In the genomic region with DNA sequence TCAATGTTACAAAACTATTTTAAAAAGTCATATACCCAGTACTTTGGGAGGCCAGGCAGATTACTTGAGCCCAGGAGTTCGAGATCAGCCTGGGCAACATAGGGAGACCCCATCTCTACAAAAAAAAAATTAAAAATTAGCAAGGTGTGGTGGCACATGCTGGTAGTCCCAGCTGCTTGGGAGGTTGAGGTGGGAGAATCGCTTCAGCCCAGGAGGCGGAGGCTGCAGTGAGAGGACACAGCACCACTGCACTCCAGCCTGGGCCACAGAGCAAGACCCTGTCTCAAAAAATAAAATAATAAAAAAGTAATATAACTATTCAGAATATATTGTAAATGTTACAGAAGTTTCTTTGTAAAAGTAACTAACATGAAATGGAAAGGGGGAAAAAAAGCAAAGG, we compare ENCODE assay signal across 27 cellular contexts. TPM values are rescaled to one million over a fixed set of nuclear protein-coding genes. Genes with fewer than 3 reads are reported as not detected.
DNase-seq lines count a peak whose midpoint lies in the region; ATAC-seq and TF ChIP-seq lines count a peak whose summit lies in the region.
"Had no signal": no experiment of that assay in that cellular context is flagged by ENCODE, and none has a peak within 500 bp of the region (broad histone marks: within the 10 kb centered on the region; RNA-seq: fewer than 3 reads in every experiment).

No MANE protein-coding gene starts in this region.

- no peak for DNase-seq in Calu3
- no peak for DNase-seq in T-helper 17 cell
- no peak for DNase-seq in naive B cell
- DNase-seq in brain microvascular endothelial cell: no peak
- DNase-seq in hypothalamus (lab: John Stamatoyannopoulos, UW): no peak
- no peak for DNase-seq in effector memory CD4-positive, alpha-beta T cell
- DNase-seq: activated CD4-positive, alpha-beta T cell treated with anti-CD3 and anti-CD28 coated beads, Interleukin-2, amount 50 U/mL, for 4 hours; activated CD8-positive, alpha-beta memory T cell treated with anti-CD3 and anti-CD28 coated beads, Interleukin-2, amount 50 U/mL, for 48 hours; activated effector memory CD4-positive, alpha-beta T cell treated with anti-CD3 and anti-CD28 coated beads, Interleukin-2, amount 50 U/mL, for 16 hours; cortex of kidney; DMS153; endodermal cell; esophagus squamous epithelium; GOT3; NCI-H146; NCI-H510A treated with DMSO at 0.1 percent for 48 hours; stimulated activated CD8-positive, alpha-beta memory T cell treated with anti-CD3 and anti-CD28 coated beads, Interleukin-4, amount 100 ng/mL, for 48 hours; WERI-Rb-1 had no signal

- intact Hi-C loops in Calu3 (cut with micrococcal nuclease; ENCODE audit: unreplicated experiment): loop anchor here (5.0 kb wide), 1 partner anchor 45 kb away; the partner anchor contains the start of gene MTERF4

- H4K20me1 ChIP-seq in BLaER1 treated with 17β-estradiol and CSF1 and Interleukin-3, amounts not matched to agents 10 nM and 100 nM: peaks cover 0 to 42% (median 21%) of the 10 kb centered on the region in 11 experiments; a peak in 15 of 22 replicates

- in situ Hi-C loops in brain microvascular endothelial cell (cut with HindIII; ENCODE audit: low pct_ligation_motif_present, low sequenced_read_pairs): no loop called here

- H3K4me1 ChIP-seq in BLaER1 treated with 17β-estradiol and CSF1 and Interleukin-3, amounts not matched to agents 10 nM and 100 nM: peaks cover 22 to 34% (median 29%) of the 10 kb centered on the region in 10 experiments
- peaks cover 17% of the 10 kb centered on the region for H3K4me1 ChIP-seq in effector memory CD4-positive, alpha-beta T cell (ENCODE audit: control insufficient read depth, insufficient read depth, low read length, poor library complexity, severe bottlenecking)

- no peak for TF ChIP-seq CTCF in Calu3 (IDR thresholded peaks at IDR 0.05; ENCODE audit: unreplicated experiment)
- no peak for TF ChIP-seq CTCF in brain microvascular endothelial cell (IDR thresholded peaks at IDR 0.05; ENCODE audit: low read depth, low read length, missing control alignments)

- H3K27me3 Mint-ChIP-seq in Calu3 (ENCODE audit: unreplicated experiment) (no peaks in the 10 kb centered on the region), T-helper 17 cell (no peaks in the 10 kb centered on the region), naive B cell (no peaks in the 10 kb centered on the region)

- ATAC-seq in T-helper 17 cell (no peak), naive B cell (ENCODE audit: low read depth in 2 of 2) (no peak), HG02852 (IDR thresholded peaks at IDR 0.05; ENCODE audit: unreplicated experiment) (no peak)
- ATAC-seq: gastroesophageal sphincter, K562, Panc1 had no signal

- H3K36me3 Mint-ChIP-seq in Calu3 (ENCODE audit: insufficient read depth, unreplicated experiment) (peaks cover 35% of the 10 kb centered on the region), T-helper 17 cell (ENCODE audit: low read depth) (peaks cover 6% of the 10 kb centered on the region), naive B cell (peaks cover 0 to 2% of the 10 kb centered on the region in 2 donors)

- CTCF ChIA-PET in Calu3 (lab: Charles Lee): no interaction called here

- H3K36me3 ChIP-seq in BLaER1 treated with 17β-estradiol and CSF1 and Interleukin-3, amounts not matched to agents 10 nM and 100 nM: peaks cover 0 to 21% (median 7%) of the 10 kb centered on the region in 11 experiments; a peak in 11 of 22 replicates
- no peaks in the 10 kb centered on the region for H3K36me3 ChIP-seq in brain microvascular endothelial cell (replicated peaks)
- H3K36me3 ChIP-seq in effector memory CD4-positive, alpha-beta T cell (ENCODE audit: control insufficient read depth, insufficient read depth, low read length): peaks cover 4% of the 10 kb centered on the region
- H3K36me3 ChIP-seq: tibial nerve had no signal

- H3K9me3 Mint-ChIP-seq in Calu3 (ENCODE audit: low read depth, unreplicated experiment) (no peaks in the 10 kb centered on the region), naive B cell (no peaks in the 10 kb centered on the region)
- H3K9me3 Mint-ChIP-seq: CD14-positive monocyte; endodermal cell; T-helper 2 cell treated with Interferon-gamma antibody and Interleukin-4, amounts not matched to agents 5 μg/mL and 100 μg/mL, for 36 hours had no signal

- no peaks in the 10 kb centered on the region for H3K27me3 ChIP-seq in BLaER1 treated with 17β-estradiol and CSF1 and Interleukin-3, amounts not matched to agents 10 nM and 100 nM
- H3K27me3 ChIP-seq in brain microvascular endothelial cell (replicated peaks): no peaks in the 10 kb centered on the region
- no peaks in the 10 kb centered on the region for H3K27me3 ChIP-seq in effector memory CD4-positive, alpha-beta T cell (replicated peaks; ENCODE audit: control insufficient read depth, insufficient read depth, low read length, poor library complexity, severe bottlenecking)
- H3K27me3 ChIP-seq: esophagus squamous epithelium, gastroesophageal sphincter, SJSA1, tibial nerve had no signal

- H3K4me1 Mint-ChIP-seq in Calu3 (ENCODE audit: low read depth, unreplicated experiment) (peaks cover 25% of the 10 kb centered on the region), T-helper 17 cell (peaks cover 37% of the 10 kb centered on the region), naive B cell (peaks cover 36 to 46% (median 36%) of the 10 kb centered on the region in 3 donors)

- H3K4me2 ChIP-seq in BLaER1 treated with 17β-estradiol and CSF1 and Interleukin-3, amounts not matched to agents 10 nM and 100 nM: peak overlapping the region in 6 of 11 experiments; percentile 93 to 100 (median 97); a peak in 6 of 22 replicates

- no peaks in the 10 kb centered on the region for H3K9me3 ChIP-seq in BLaER1 treated with 17β-estradiol and CSF1 and Interleukin-3, amounts not matched to agents 10 nM and 100 nM (replicated peaks in 1 of 11)
- no peaks in the 10 kb centered on the region for H3K9me3 ChIP-seq in T-helper 17 cell (ENCODE audit: control insufficient read depth, low read length, poor library complexity, severe bottlenecking)
- H3K9me3 ChIP-seq in effector memory CD4-positive, alpha-beta T cell (ENCODE audit: control insufficient read depth, low read length): no peaks in the 10 kb centered on the region
- H3K9me3 ChIP-seq: esophagus squamous epithelium, gastroesophageal sphincter, SJSA1, tibial nerve had no signal

- H3K27ac Mint-ChIP-seq in Calu3 (ENCODE audit: unreplicated experiment) (no peak overlapping the region), T-helper 17 cell (no peak overlapping the region), naive B cell (no peak overlapping the region)
- H3K27ac Mint-ChIP-seq: CD14-positive monocyte; endodermal cell; T-helper 2 cell treated with Interferon-gamma antibody and Interleukin-4, amounts not matched to agents 5 μg/mL and 100 μg/mL, for 36 hours had no signal

- H3K4me3 Mint-ChIP-seq in Calu3 (ENCODE audit: low read depth, unreplicated experiment) (peak overlapping the region; percentile 86), T-helper 17 cell (peak overlapping the region; percentile 97), naive B cell (peak overlapping the region in 6 of 8 donors; percentile 15 to 99 (median 38))
- H3K4me3 Mint-ChIP-seq: CD14-positive monocyte had no signal

- H3K27ac ChIP-seq in BLaER1 treated with 17β-estradiol and CSF1 and Interleukin-3, amounts not matched to agents 10 nM and 100 nM: no peak overlapping the region
- no peak overlapping the region for H3K27ac ChIP-seq in brain microvascular endothelial cell
- H3K27ac ChIP-seq in effector memory CD4-positive, alpha-beta T cell (ENCODE audit: insufficient read depth, low read length, poor library complexity, severe bottlenecking): no peak overlapping the region
- H3K27ac ChIP-seq: esophagus squamous epithelium, gastroesophageal sphincter, SJSA1, tibial nerve, WERI-Rb-1 had no signal

- BruUV-seq in Calu3 (replicated peaks; lab: Mats Ljungman, UMichigan): no TSS peak

- H3K9ac ChIP-seq in BLaER1 treated with 17β-estradiol and CSF1 and Interleukin-3, amounts not matched to agents 10 nM and 100 nM: no peak overlapping the region; a peak in 1 of 22 replicates

- no peak overlapping the region for H3K4me3 ChIP-seq in BLaER1 treated with 17β-estradiol and CSF1 and Interleukin-3, amounts not matched to agents 10 nM and 100 nM
- no peak overlapping the region for H3K4me3 ChIP-seq in brain microvascular endothelial cell (ENCODE audit: low read depth, low read length)
- no peak overlapping the region for H3K4me3 ChIP-seq in effector memory CD4-positive, alpha-beta T cell (ENCODE audit: insufficient read depth, low read depth, low read length, poor library complexity, severe bottlenecking)
- H3K4me3 ChIP-seq: esophagus squamous epithelium, gastroesophageal sphincter, K562, SJSA1, tibial nerve had no signal

RNA-seq across cellular contexts. Expression of gene PASK, which starts 1.9 kb away (rescaled TPM):
- total RNA-seq in Calu3 (2022) (53.3 and 69.3 TPM in 2 replicates), T-helper 17 cell (100 to 1,000 TPM; 108 to 163 TPM)
- polyA plus RNA-seq in naive B cell (ENCODE audit: low read depth in 6 of 6): 10 to 100 TPM in 2 of 6 donors, 1 to 10 TPM in 4; 3.9 to 17.4 (median 9.1) TPM

RNA-seq across cellular contexts. Expression of gene PPP1R7, which starts 2.9 kb away (rescaled TPM):
- total RNA-seq in Calu3 (2022) (65.4 and 65.5 TPM in 2 replicates), T-helper 17 cell (10 to 100 TPM; 40.0 to 54.8 TPM)
- polyA plus RNA-seq in naive B cell (ENCODE audit: low read depth in 6 of 6): 100 to 1,000 TPM in 5 of 6 donors, 10 to 100 TPM in 1; 96.4 to 130 (median 112) TPM

RNA-seq across cellular contexts. Expression of gene ANO7, which starts 41.1 kb away (rescaled TPM):
- 7.7 and 8.0 TPM in 2 replicates for total RNA-seq in Calu3 (2022)
- total RNA-seq in T-helper 17 cell: under 1 TPM; 0.16 to 0.20 TPM
- not detected for polyA plus RNA-seq in naive B cell (ENCODE audit: low read depth in 6 of 6)
- polyA plus RNA-seq: CD14-positive monocyte had no signal

RNA-seq across cellular contexts. Expression of gene MTERF4, which starts 45.2 kb away (rescaled TPM):
- total RNA-seq in Calu3 (2022) (30.8 and 33.6 TPM in 2 replicates), T-helper 17 cell (10 to 100 TPM; 66.7 to 82.9 TPM)
- polyA plus RNA-seq in naive B cell (ENCODE audit: low read depth in 6 of 6): 10 to 100 TPM; 45.7 to 71.2 (median 58.3) TPM

Comparison
In these comparisons a context has a peak if more than half of its experiments do, and no peak if none do; other contexts are left out.
1. H3K4me3 Mint-ChIP-seq: peak in every context shown above with its lines; median percentile 97 in T-helper 17 cell; 86 in Calu3; 38 in naive B cell.